Comparison of ENCODE assay signal across 8 cellular contexts in genomic region chr1:214551436-214552173, GRCh38. TPM values are rescaled to one million over a fixed set of nuclear protein-coding genes. Genes with fewer than 3 reads are reported as not detected.
A peak's percentile ranks its signal among the peaks of the same experiment; 100 is the strongest.
DNase-seq lines count a peak whose midpoint lies in the region; ATAC-seq and TF ChIP-seq lines count a peak whose summit lies in the region.

PTPN14 (minus strand) TSS chr1:214551602; CDS start chr1:214464803, 86,799 bp downstream.

- TF ChIP-seq CTCF in 22Rv1 (IDR thresholded peaks at IDR 0.05): peak; percentile 47
- peak; percentile 40 for TF ChIP-seq CTCF in VCaP (conservative IDR thresholded peaks at IDR 0.05)
- TF ChIP-seq CTCF in esophagus squamous epithelium (IDR thresholded peaks at IDR 0.05): peak in 2 of 6 experiments; percentile 13 to 26
- peak in 1 of 2 experiments; percentile 30 for TF ChIP-seq CTCF in tibial artery (IDR thresholded peaks at IDR 0.05)

- WGBS in esophagus squamous epithelium, 2 donors: 0% methylated on average over 11 to 27 of the region's 67 CpGs

- DNase-seq in GM04504 (ENCODE audit: low read depth): peak; percentile 94
- peak; percentile 82 for DNase-seq in HuH-7.5 (ENCODE audit: low spot score)
- DNase-seq in esophagus squamous epithelium (lab: John Stamatoyannopoulos, UW): no peak
- peak; percentile 68 for DNase-seq in midbrain (lab: John Stamatoyannopoulos, UW)
- DNase-seq in tibial artery: peak; percentile 78 to 93

- H3K9me3 ChIP-seq in esophagus squamous epithelium (no peaks in the 10 kb centered on the region), tibial artery (no peaks in the 10 kb centered on the region)

- H3K36me3 ChIP-seq in esophagus squamous epithelium: no peaks in the 10 kb centered on the region
- H3K36me3 ChIP-seq in tibial artery: no peaks in the 10 kb centered on the region

- no peak for ATAC-seq in HG03571 (IDR thresholded peaks at IDR 0.05; ENCODE audit: unreplicated experiment)

- H3K27ac ChIP-seq in 22Rv1 (peak within 1 kb of the TSS; percentile 75), VCaP (peak within 1 kb of the TSS; percentile 92), esophagus squamous epithelium (peak within 1 kb of the TSS; percentile 92 to 98 (median 98)), tibial artery (peak within 1 kb of the TSS; percentile 98)

- intact Hi-C loops in esophagus squamous epithelium (cut with DNase I): no loop called here
- intact Hi-C loops in tibial artery (cut with DNase I; ENCODE audit: low total_unique reads): loop anchor here (10.0 kb wide), 1 partner anchor 157 kb away; no protein-coding TSS in a partner anchor

- H3K4me1 ChIP-seq in esophagus squamous epithelium: peaks cover 10 to 56% (median 12%) of the 10 kb centered on the region in 3 donors
- peaks cover 0 to 44% (median 28%) of the 10 kb centered on the region in 4 donors for H3K4me1 ChIP-seq in tibial artery

- H3K27me3 ChIP-seq in esophagus squamous epithelium (peaks cover 0 to 6% (median 0%) of the 10 kb centered on the region in 4 donors), tibial artery (no peaks in the 10 kb centered on the region)

- TF ChIP-seq POLR2A in esophagus squamous epithelium (IDR thresholded peaks at IDR 0.05): peak in 2 of 4 donors; percentile 54 to 75

- H3K4me3 ChIP-seq in esophagus squamous epithelium (peak within 1 kb of the TSS; percentile 60 to 89 (median 78)), tibial artery (peak within 1 kb of the TSS; percentile 85 to 86)

RNA-seq across cellular contexts. Expression of gene PTPN14, which starts in this region (rescaled TPM):
- 10 to 100 TPM; 14.4 to 28.8 (median 15.7) TPM for total RNA-seq in esophagus squamous epithelium
